In genomic region chr11:30586251-30587144, GRCh38 we compare ENCODE assay signal across 9 cellular contexts. TPM values are rescaled to one million over a fixed set of nuclear protein-coding genes. Genes with fewer than 3 reads are reported as not detected.
DNase-seq lines count a peak whose midpoint lies in the region; ATAC-seq, FAIRE-seq and TF ChIP-seq lines count a peak whose summit lies in the region.
"Had no signal": no experiment of that assay in that cellular context is flagged by ENCODE, and none has a peak within 500 bp of the region (broad histone marks: within the 10 kb centered on the region; RNA-seq: fewer than 3 reads in every experiment).

TSS of gene MPPED2 (minus strand) at chr11:30586353. CDS start at chr11:30580373, 5,980 bp downstream.

- H3K9me3 ChIP-seq in kidney (ENCODE audit: control insufficient read depth in 1 of 2, low read length in 2 of 2), result no peaks in the 10 kb centered on the region

- H3K4me3 ChIP-seq in brain microvascular endothelial cell (ENCODE audit: low read depth, low read length) (peak within 1 kb of the TSS; percentile 43), kidney (ENCODE audit: low read length in 2 of 2) (peak within 1 kb of the TSS; percentile 68 to 75)

- no peak within 1 kb of the TSS for H3K27ac Mint-ChIP-seq in MCF 10A (ENCODE audit: low read depth, unreplicated experiment)
- no peak within 1 kb of the TSS for H3K27ac Mint-ChIP-seq in stimulated activated memory B cell treated with anti-CD40 and anti-IgM and Interleukin-4, amounts not matched to agents 10 μg/mL and 1 μg/mL and 100 μg/mL, for 72 hours

- H3K27ac ChIP-seq in brain microvascular endothelial cell (no peak within 1 kb of the TSS), kidney (ENCODE audit: low read depth in 2 of 2, low read length in 2 of 2) (peak within 1 kb of the TSS; percentile 84 to 86)

- peaks cover 35% of the 10 kb centered on the region for H3K27me3 ChIP-seq in brain microvascular endothelial cell (replicated peaks)

- POLR2A ChIA-PET in MCF 10A (lab: Yijun Ruan, JAX), result no interaction called here

- peaks cover 84% of the 10 kb centered on the region for H3K27me3 Mint-ChIP-seq in MCF 10A (ENCODE audit: insufficient read depth, unreplicated experiment)
- H3K27me3 Mint-ChIP-seq in stimulated activated memory B cell treated with anti-CD40 and anti-IgM and Interleukin-4, amounts not matched to agents 10 μg/mL and 1 μg/mL and 100 μg/mL, for 72 hours, result peaks cover 56% of the 10 kb centered on the region

- intact Hi-C loops in MCF 10A (cut with micrococcal nuclease), result no loop called here
- intact Hi-C loops in kidney (cut with DNase I), result no loop called here

- CTCF ChIA-PET in MCF 10A (lab: Yijun Ruan, JAX), result no interaction called here

- H3K4me1 Mint-ChIP-seq in MCF 10A (ENCODE audit: insufficient read depth, unreplicated experiment), result no peaks in the 10 kb centered on the region
- H3K4me1 Mint-ChIP-seq in stimulated activated memory B cell treated with anti-CD40 and anti-IgM and Interleukin-4, amounts not matched to agents 10 μg/mL and 1 μg/mL and 100 μg/mL, for 72 hours, result peaks cover 15% of the 10 kb centered on the region

- TF ChIP-seq CTCF in MCF 10A (IDR thresholded peaks at IDR 0.05; ENCODE audit: unreplicated experiment) (no peak), brain microvascular endothelial cell (IDR thresholded peaks at IDR 0.05; ENCODE audit: low read depth, low read length, missing control alignments) (peak; percentile 18), kidney (IDR thresholded peaks at IDR 0.05; ENCODE audit: borderline replicate concordance, extremely low read depth, insufficient read depth) (no peak), D721Med (IDR thresholded peaks at IDR 0.05; ENCODE audit: insufficient read depth, missing control alignments) (no peak)

- DNase-seq in T47D (ENCODE audit: low read depth in 1 of 2, low spot score in 1 of 2) (peak; percentile 49 to 80), MCF 10A (ENCODE audit: unreplicated experiment) (no peak), NCI-H345 (lab: John Stamatoyannopoulos, UW) (peak; percentile 22), brain microvascular endothelial cell (no peak), kidney (peak; percentile 75), D721Med (ENCODE audit: insufficient read length, low spot score) (no peak)

- no TSS peak for BruUV-seq in MCF 10A (replicated peaks; lab: Mats Ljungman, UMichigan)

- FAIRE-seq in kidney (lab: Jason Lieb, UNC) (no peak), D721Med (lab: Jason Lieb, UNC) (no peak)

- no peaks in the 10 kb centered on the region for H3K9me3 Mint-ChIP-seq in MCF 10A (ENCODE audit: unreplicated experiment)
- H3K9me3 Mint-ChIP-seq in stimulated activated memory B cell treated with anti-CD40 and anti-IgM and Interleukin-4, amounts not matched to agents 10 μg/mL and 1 μg/mL and 100 μg/mL, for 72 hours, result no peaks in the 10 kb centered on the region

- in situ Hi-C loops in T47D (cut with HindIII; ENCODE audit: low pct_unique_long_range_greater_than_20kb, low sequenced_read_pairs), result no loop called here
- in situ Hi-C loops in brain microvascular endothelial cell (cut with HindIII; ENCODE audit: low pct_ligation_motif_present, low sequenced_read_pairs), result no loop called here

- H3K4me3 Mint-ChIP-seq in MCF 10A (ENCODE audit: unreplicated experiment), result no peak within 1 kb of the TSS
- H3K4me3 Mint-ChIP-seq in stimulated activated memory B cell treated with anti-CD40 and anti-IgM and Interleukin-4, amounts not matched to agents 10 μg/mL and 1 μg/mL and 100 μg/mL, for 72 hours, result peak within 1 kb of the TSS; percentile 50

- H3K36me3 ChIP-seq in brain microvascular endothelial cell (replicated peaks) (no peaks in the 10 kb centered on the region), kidney (ENCODE audit: control insufficient read depth in 1 of 2, insufficient read depth in 2 of 2, low read length in 2 of 2) (no peaks in the 10 kb centered on the region)

- peak; percentile 94 for ATAC-seq in HG02588 (IDR thresholded peaks at IDR 0.05; ENCODE audit: unreplicated experiment)
- ATAC-seq in stimulated activated memory B cell treated with anti-CD40 and anti-IgM and Interleukin-4, amounts not matched to agents 10 μg/mL and 1 μg/mL and 100 μg/mL, for 72 hours, result peak; percentile 71

- peaks cover 0 to 2% of the 10 kb centered on the region in 2 donors for H3K4me1 ChIP-seq in kidney (ENCODE audit: control insufficient read depth in 1 of 2, insufficient read depth in 1 of 2, low read depth in 1 of 2, low read length in 2 of 2)

- H3K36me3 Mint-ChIP-seq in MCF 10A (ENCODE audit: insufficient read depth, unreplicated experiment), result no peaks in the 10 kb centered on the region
- H3K36me3 Mint-ChIP-seq in stimulated activated memory B cell treated with anti-CD40 and anti-IgM and Interleukin-4, amounts not matched to agents 10 μg/mL and 1 μg/mL and 100 μg/mL, for 72 hours, result no peaks in the 10 kb centered on the region

- peak within 1 kb of the TSS; percentile 41 to 57 for H3K9ac ChIP-seq in kidney (ENCODE audit: low read length in 2 of 2)

RNA-seq across cellular contexts. Expression of gene MPPED2, which starts in this region (rescaled TPM):
- total RNA-seq in MCF 10A (2022) (not detected in 2 replicates), kidney (12.9 TPM)
- polyA plus RNA-seq in kidney (ENCODE audit: insufficient read depth, low read depth, low replicate concordance), result 10.8 TPM
- total RNA-seq: pulmonary artery endothelial cell had no signal

Comparison
In these comparisons a context has a peak if more than half of its experiments do, and no peak if none do; other contexts are left out.
1. RNA of gene MPPED2 (total RNA-seq): 12.9 TPM in kidney (single experiment); not detected in MCF 10A; every median in the first group is over 10 times any median in the second.
2. DNase-seq: peak in T47D (2 of 2), NCI-H345 (single experiment) and kidney (single experiment); none in MCF 10A (single experiment), brain microvascular endothelial cell (single experiment) and D721Med (single experiment).